In the genomic region with DNA sequence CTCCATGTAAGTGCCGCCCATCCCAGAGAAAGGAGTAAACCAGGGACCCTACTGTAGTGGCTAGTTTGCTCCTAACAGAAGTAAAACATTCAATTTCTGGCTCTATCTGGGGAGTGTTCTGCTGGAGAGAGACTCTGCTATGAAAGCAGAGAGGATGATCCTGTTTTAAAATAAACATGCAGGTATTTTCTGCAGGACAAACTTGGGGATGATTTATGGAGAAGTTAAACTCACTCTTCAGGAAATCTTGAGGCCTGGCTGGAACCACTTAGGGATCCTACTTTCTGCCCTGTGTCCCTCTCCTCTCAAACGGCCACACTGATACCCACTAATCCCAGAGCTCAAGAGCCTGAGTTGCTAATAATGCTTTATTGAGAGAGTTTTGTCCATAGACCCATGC, we compare ENCODE assay signal across 23 cellular contexts.
A peak's percentile ranks its signal among the peaks of the same experiment; 100 is the strongest.
DNase-seq lines count a peak whose midpoint lies in the region; ATAC-seq, FAIRE-seq and TF ChIP-seq lines count a peak whose summit lies in the region.
"Had no signal": no experiment of that assay in that cellular context is flagged by ENCODE, and none has a peak within 500 bp of the region (broad histone marks: within the 10 kb centered on the region; RNA-seq: fewer than 3 reads in every experiment).

No MANE protein-coding gene starts in this region.

- no peak overlapping the region for H3K4me3 Mint-ChIP-seq in activated T-helper 1 cell treated with anti-CD3 and anti-CD28 coated beads, Interleukin-12 subunit alpha, Interleukin-12 subunit beta, Interleukin-2, Interleukin-4 antibody, amounts not matched to agents 30 ng/mL and 10 ng/mL and 1 ng/mL, durations not matched to agents 14 hours and 24 hours and 36 hours
- H3K4me3 Mint-ChIP-seq: B cell; CD14-positive monocyte; CD4-positive, alpha-beta T cell; CD8-positive, alpha-beta memory T cell had no signal

- peaks cover 12% of the 10 kb centered on the region for H3K27me3 Mint-ChIP-seq in activated T-helper 1 cell treated with anti-CD3 and anti-CD28 coated beads, Interleukin-12 subunit alpha, Interleukin-12 subunit beta, Interleukin-2, Interleukin-4 antibody, amounts not matched to agents 30 ng/mL and 10 ng/mL and 1 ng/mL, durations not matched to agents 14 hours and 24 hours and 36 hours (ENCODE audit: insufficient read depth)

- H3K4me2 ChIP-seq in endothelial cell of umbilical vein (ENCODE audit: insufficient read depth, low read length) = no peak overlapping the region
- H3K4me2 ChIP-seq: BLaER1 had no signal

- POLR2A ChIA-PET in endothelial cell of umbilical vein (lab: Charles Lee) = no interaction called here

- H3K27ac ChIP-seq in endothelial cell of umbilical vein (ENCODE audit: insufficient read depth, low read depth, low read length) (peak overlapping the region; percentile 15), rectal smooth muscle tissue (ENCODE audit: low read depth, low read length) (peak overlapping the region; percentile 77)
- H3K27ac ChIP-seq: 22Rv1, BLaER1 had no signal

- H3K36me3 Mint-ChIP-seq in activated T-helper 1 cell treated with anti-CD3 and anti-CD28 coated beads, Interleukin-12 subunit alpha, Interleukin-12 subunit beta, Interleukin-2, Interleukin-4 antibody, amounts not matched to agents 30 ng/mL and 10 ng/mL and 1 ng/mL, durations not matched to agents 14 hours and 24 hours and 36 hours (ENCODE audit: low read depth) = no peaks in the 10 kb centered on the region
- H3K36me3 Mint-ChIP-seq: CD14-positive monocyte; CD8-positive, alpha-beta memory T cell had no signal

- intact Hi-C loops in endothelial cell of umbilical vein (cut with micrococcal nuclease) = loop anchor here (2.0 to 10.0 kb wide), 3 partner anchors 60 to 340 kb away; no protein-coding TSS in a partner anchor
- intact Hi-C loops in activated T-helper 1 cell treated with anti-CD3 and anti-CD28 coated beads, Interleukin-12 subunit alpha, Interleukin-12 subunit beta, Interleukin-2, Interleukin-4 antibody, amounts not matched to agents 30 ng/mL and 10 ng/mL and 1 ng/mL, durations not matched to agents 14 hours and 24 hours and 36 hours (cut with micrococcal nuclease) = no loop called here

- no peak overlapping the region for H3K27ac Mint-ChIP-seq in activated T-helper 1 cell treated with anti-CD3 and anti-CD28 coated beads, Interleukin-12 subunit alpha, Interleukin-12 subunit beta, Interleukin-2, Interleukin-4 antibody, amounts not matched to agents 30 ng/mL and 10 ng/mL and 1 ng/mL, durations not matched to agents 14 hours and 24 hours and 36 hours
- H3K27ac Mint-ChIP-seq: B cell; CD14-positive monocyte; CD4-positive, alpha-beta T cell; CD8-positive, alpha-beta memory T cell had no signal

- no peaks in the 10 kb centered on the region for H3K9me3 ChIP-seq in endothelial cell of umbilical vein (replicated peaks; ENCODE audit: control insufficient read depth, insufficient read depth, low read length)
- H3K9me3 ChIP-seq in HAP-1 = no peaks in the 10 kb centered on the region
- H3K9me3 ChIP-seq: BLaER1 had no signal

- no peaks in the 10 kb centered on the region for H3K9me3 Mint-ChIP-seq in activated T-helper 1 cell treated with anti-CD3 and anti-CD28 coated beads, Interleukin-12 subunit alpha, Interleukin-12 subunit beta, Interleukin-2, Interleukin-4 antibody, amounts not matched to agents 30 ng/mL and 10 ng/mL and 1 ng/mL, durations not matched to agents 14 hours and 24 hours and 36 hours
- H3K9me3 Mint-ChIP-seq: CD14-positive monocyte; CD4-positive, alpha-beta T cell; CD8-positive, alpha-beta memory T cell had no signal

- no peak for TF ChIP-seq CTCF in endothelial cell of umbilical vein (IDR thresholded peaks at IDR 0.05; ENCODE audit: extremely low read depth in 1 of 2, insufficient read depth in 1 of 2, low read depth in 1 of 2, low read length in 2 of 2)

- peaks cover 50% of the 10 kb centered on the region for H3K4me1 ChIP-seq in endothelial cell of umbilical vein (ENCODE audit: control insufficient read depth, extremely low read depth, insufficient read depth, low read length)
- peaks cover 33% of the 10 kb centered on the region for H3K4me1 ChIP-seq in rectal smooth muscle tissue (ENCODE audit: control insufficient read depth, insufficient read depth, low read length)
- H3K4me1 ChIP-seq in HAP-1 = peaks cover 5% of the 10 kb centered on the region

- no peaks in the 10 kb centered on the region for H3K4me1 Mint-ChIP-seq in activated T-helper 1 cell treated with anti-CD3 and anti-CD28 coated beads, Interleukin-12 subunit alpha, Interleukin-12 subunit beta, Interleukin-2, Interleukin-4 antibody, amounts not matched to agents 30 ng/mL and 10 ng/mL and 1 ng/mL, durations not matched to agents 14 hours and 24 hours and 36 hours (ENCODE audit: low read depth)
- H3K4me1 Mint-ChIP-seq: CD8-positive, alpha-beta memory T cell had no signal

- no peak for ATAC-seq in GM21381 (IDR thresholded peaks at IDR 0.05; ENCODE audit: unreplicated experiment)
- ATAC-seq: GM12878 had no signal

- in situ Hi-C loops in HAP-1 (cut with MboI; ENCODE audit: low sequenced_read_pairs) = loop anchor here (25.0 kb wide), 1 partner anchor 483 kb away; the partner anchor contains the start of gene ENOX1

- DNase-seq in NCI-H82 (lab: John Stamatoyannopoulos, UW) (peak; percentile 30), NCI-H82 treated with DMSO at 0.1 percent for 48 hours (lab: John Stamatoyannopoulos, UW; ENCODE audit: unreplicated experiment) (no peak), endothelial cell of umbilical vein (ENCODE audit: low read depth, low spot score) (no peak), HAP-1 (ENCODE audit: low spot score in 2 of 2) (no peak)
- no peak for DNase-seq in activated T-helper 1 cell treated with anti-CD3 and anti-CD28 coated beads, Interleukin-12 subunit alpha, Interleukin-12 subunit beta, Interleukin-2, Interleukin-4 antibody, amounts not matched to agents 30 ng/mL and 10 ng/mL and 1 ng/mL, durations not matched to agents 14 hours and 24 hours and 36 hours (ENCODE audit: low spot score)
- DNase-seq: CD4-positive, alpha-beta T cell; CD8-positive, alpha-beta memory T cell; DMS 273 treated with DMSO at 0.1 percent for 48 hours; DMS79; EL; GDM1; GOT3; HCEC 1CT had no signal

- no peak for TF ChIP-seq POLR2A in endothelial cell of umbilical vein (IDR thresholded peaks at IDR 0.05; ENCODE audit: low read depth, low read length)

- H3K36me3 ChIP-seq in endothelial cell of umbilical vein (ENCODE audit: control insufficient read depth in 2 of 2, extremely low read depth in 1 of 2, insufficient read depth in 2 of 2, low read length in 2 of 2) (no peaks in the 10 kb centered on the region), rectal smooth muscle tissue (ENCODE audit: control insufficient read depth, insufficient read depth, low read length) (no peaks in the 10 kb centered on the region), HAP-1 (replicated peaks) (no peaks in the 10 kb centered on the region)
- H3K36me3 ChIP-seq: BLaER1 had no signal

- CTCF ChIA-PET in endothelial cell of umbilical vein (lab: Charles Lee) = interaction anchor here (1.8 to 4.1 kb wide), 3 partner anchors 10 to 500 kb away, joined by 4 to 27 read pairs (median 9); no protein-coding TSS in a partner anchor

- H3K9me1 ChIP-seq in endothelial cell of umbilical vein (replicated peaks; ENCODE audit: control insufficient read depth, extremely low read depth, insufficient read depth, low read length) = no peaks in the 10 kb centered on the region

- no TSS peak for BruUV-seq in endothelial cell of umbilical vein (replicated peaks; lab: Mats Ljungman, UMichigan)

- H3K9ac ChIP-seq in endothelial cell of umbilical vein (replicated peaks; ENCODE audit: extremely low read depth, insufficient read depth, low read length) (no peak overlapping the region), rectal smooth muscle tissue (ENCODE audit: low read length) (no peak overlapping the region)
- H3K9ac ChIP-seq: BLaER1 had no signal

- dilution Hi-C loops in endothelial cell of umbilical vein (cut with MboI; ENCODE audit: extremely low pct_ligation_motif_present, low sequenced_read_pairs) = no loop called here

- no peak overlapping the region for H2AFZ ChIP-seq in endothelial cell of umbilical vein (ENCODE audit: low read depth, low read length)

- H3K79me2 ChIP-seq in endothelial cell of umbilical vein (ENCODE audit: control insufficient read depth, insufficient read depth, low read length) = no peaks in the 10 kb centered on the region

- H3K27me3 ChIP-seq in endothelial cell of umbilical vein (ENCODE audit: control insufficient read depth in 2 of 2, insufficient read depth in 2 of 2, low read length in 2 of 2) (no peaks in the 10 kb centered on the region), rectal smooth muscle tissue (ENCODE audit: control insufficient read depth, insufficient read depth, low read length) (no peaks in the 10 kb centered on the region), HAP-1 (ENCODE audit: low read depth) (no peaks in the 10 kb centered on the region)
- H3K27me3 ChIP-seq: BLaER1 had no signal

- H3K4me3 ChIP-seq in endothelial cell of umbilical vein (replicated peaks in 1 of 3; ENCODE audit: insufficient read depth in 1 of 3, low read depth in 1 of 3, low read length in 3 of 3) = no peak overlapping the region
- H3K4me3 ChIP-seq in rectal smooth muscle tissue (ENCODE audit: low read length) = no peak overlapping the region
- H3K4me3 ChIP-seq in HAP-1 = no peak overlapping the region
- H3K4me3 ChIP-seq: BLaER1, GM12878 had no signal

- H4K20me1 ChIP-seq in endothelial cell of umbilical vein (replicated peaks; ENCODE audit: control insufficient read depth, extremely low read depth, insufficient read depth, low read length) = no peaks in the 10 kb centered on the region
- H4K20me1 ChIP-seq: BLaER1 had no signal

- FAIRE-seq in endothelial cell of umbilical vein (lab: Jason Lieb, UNC) = no peak
- FAIRE-seq: A204.1, D721Med, GM12878, H54 had no signal

TF ChIP-seq in endothelial cell of umbilical vein, 7 proteins besides CTCF, POLR2A, EP300 and RAD21:
- TF ChIP-seq GATA2 (IDR thresholded peaks at IDR 0.05; ENCODE audit: insufficient read depth, insufficient read length, low read depth, low read length) (no peak), JUN (IDR thresholded peaks at IDR 0.05; ENCODE audit: borderline replicate concordance, insufficient read depth, insufficient read length, low read depth) (no peak), EZH2 (IDR thresholded peaks at IDR 0.05; ENCODE audit: borderline replicate concordance, low read depth, low read length, severe bottlenecking) (no peak), FOS (IDR thresholded peaks at IDR 0.05; ENCODE audit: borderline replicate concordance, insufficient read depth, low read length) (no peak), MYC (IDR thresholded peaks at IDR 0.05; ENCODE audit: low read depth, low read length) (no peak), MAX (IDR thresholded peaks at IDR 0.05; ENCODE audit: insufficient read depth, insufficient read length) (no peak), POLR2AphosphoS5 (IDR thresholded peaks at IDR 0.05; ENCODE audit: insufficient read depth, low read depth, low read length) (no peak)
